ENCODE assay signal across 8 cellular contexts in genomic region chr7:107924841-107925490, GRCh38. TPM values are rescaled to one million over a fixed set of nuclear protein-coding genes. Genes with fewer than 3 reads are reported as not detected.
A peak's percentile ranks its signal among the peaks of the same experiment; 100 is the strongest.
DNase-seq lines count a peak whose midpoint lies in the region; ATAC-seq and TF ChIP-seq lines count a peak whose summit lies in the region.

No MANE protein-coding gene starts in this region.

- intact Hi-C loops in head of caudate nucleus (cut with DNase I) (no loop called here), breast epithelium (cut with DNase I; ENCODE audit: low total_unique reads) (no loop called here), ascending aorta (cut with DNase I) (no loop called here)

- H3K4me1 ChIP-seq in KMS-11 (ENCODE audit: low read depth, poor library complexity, severe bottlenecking) (peaks cover 26% of the 10 kb centered on the region), breast epithelium (no peaks in the 10 kb centered on the region), ascending aorta (peaks cover 0 to 4% of the 10 kb centered on the region in 2 donors)

- no peaks in the 10 kb centered on the region for H4K20me1 ChIP-seq in KMS-11 (ENCODE audit: insufficient read depth)

- no peak for TF ChIP-seq POLR2A in breast epithelium (IDR thresholded peaks at IDR 0.05)

- H3K27me3 ChIP-seq in KMS-11 (ENCODE audit: insufficient read depth, low read depth) (no peaks in the 10 kb centered on the region), breast epithelium (no peaks in the 10 kb centered on the region), ascending aorta (no peaks in the 10 kb centered on the region), WERI-Rb-1 (ENCODE audit: insufficient read depth, low read depth, severe bottlenecking) (no peaks in the 10 kb centered on the region)

- H3K4me2 ChIP-seq in KMS-11 = peak overlapping the region; percentile 15; the same call in 1 of the 2 replicates

- no peak overlapping the region for H3K27ac ChIP-seq in KMS-11
- peak overlapping the region in 1 of 2 donors; percentile 48 for H3K27ac ChIP-seq in breast epithelium
- no peak overlapping the region for H3K27ac ChIP-seq in ascending aorta
- no peak overlapping the region for H3K27ac ChIP-seq in WERI-Rb-1

- no peak overlapping the region for H3K9ac ChIP-seq in KMS-11

- H3K79me2 ChIP-seq in KMS-11 (ENCODE audit: insufficient read depth, low read depth) = no peaks in the 10 kb centered on the region

- H3K4me3 ChIP-seq in KMS-11 (IDR thresholded peaks at IDR 0.05; ENCODE audit: insufficient read depth, low read depth, low read length) = no peak overlapping the region
- H3K4me3 ChIP-seq in breast epithelium = no peak overlapping the region
- no peak overlapping the region for H3K4me3 ChIP-seq in ascending aorta
- H3K4me3 ChIP-seq in WERI-Rb-1 (ENCODE audit: low read depth, low read length) = no peak overlapping the region

- no peaks in the 10 kb centered on the region for H3K9me3 ChIP-seq in breast epithelium
- H3K9me3 ChIP-seq in ascending aorta = no peaks in the 10 kb centered on the region
- no peaks in the 10 kb centered on the region for H3K9me3 ChIP-seq in WERI-Rb-1 (ENCODE audit: severe bottlenecking)

- no peak overlapping the region for H2AFZ ChIP-seq in KMS-11 (ENCODE audit: low read depth)

- no peak for TF ChIP-seq CTCF in KMS-11 (conservative IDR thresholded peaks at IDR 0.05; ENCODE audit: low read depth, low read length)
- no peak for TF ChIP-seq CTCF in breast epithelium (IDR thresholded peaks at IDR 0.05)
- no peak for TF ChIP-seq CTCF in ascending aorta (IDR thresholded peaks at IDR 0.05)
- TF ChIP-seq CTCF in WERI-Rb-1 (IDR thresholded peaks at IDR 0.05; ENCODE audit: low read depth, low read length) = no peak

- H3K36me3 ChIP-seq in KMS-11 (ENCODE audit: insufficient read depth) (no peaks in the 10 kb centered on the region), breast epithelium (no peaks in the 10 kb centered on the region), ascending aorta (peaks cover 48 to 98% of the 10 kb centered on the region in 2 donors), WERI-Rb-1 (peaks cover 75% of the 10 kb centered on the region)

- peak; percentile 95 for ATAC-seq in GM18867 (IDR thresholded peaks at IDR 0.05; ENCODE audit: unreplicated experiment)
- peak; percentile 95 for ATAC-seq in GM21825 (IDR thresholded peaks at IDR 0.05; ENCODE audit: unreplicated experiment)

- peak; percentile 73 for DNase-seq in myocyte (ENCODE audit: low read depth)
- no peak for DNase-seq in head of caudate nucleus
- no peak for DNase-seq in breast epithelium (ENCODE audit: low spot score in 2 of 2)
- DNase-seq in ascending aorta (ENCODE audit: low spot score in 2 of 2) = no peak
- no peak for DNase-seq in WERI-Rb-1

RNA-seq across cellular contexts. Expression of gene DLD, which starts 34.0 kb away (rescaled TPM):
- 182 and 231 TPM in 2 replicates for total RNA-seq in myocyte
- 73.1 TPM for polyA plus RNA-seq in myocyte (2012)
- 10 to 100 TPM; 57.5 to 74.1 (median 58.3) TPM for total RNA-seq in breast epithelium
- total RNA-seq in ascending aorta = 19.2 TPM
